In genomic region chr1:210293191-210293607, GRCh38 we compare ENCODE assay signal across 7 cellular contexts. TPM values are rescaled to one million over a fixed set of nuclear protein-coding genes. Genes with fewer than 3 reads are reported as not detected.
DNase-seq lines count a peak whose midpoint lies in the region; ATAC-seq lines count a peak whose summit lies in the region.

No MANE protein-coding gene starts in this region.

- no peaks in the 10 kb centered on the region for H3K9me3 ChIP-seq in esophagus (ENCODE audit: control insufficient read depth in 2 of 2, insufficient read depth in 1 of 2, low read depth in 1 of 2, low read length in 1 of 2)
- H3K9me3 ChIP-seq in aorta (ENCODE audit: control insufficient read depth, low read length), result no peaks in the 10 kb centered on the region

- H3K4me3 ChIP-seq in esophagus (ENCODE audit: low read depth in 1 of 2, low read length in 2 of 2), result peak overlapping the region in 1 of 2 donors; percentile 27
- peak overlapping the region in 1 of 2 donors; percentile 61 for H3K4me3 ChIP-seq in aorta (ENCODE audit: low read length in 2 of 2)

- DNase-seq in M059J (ENCODE audit: low read depth) (peak; percentile 74), myocyte (ENCODE audit: low read depth) (peak; percentile 54), aorta (peak; percentile 90), UCSD-AML1 (lab: John Stamatoyannopoulos, UW; ENCODE audit: unreplicated experiment) (no peak)

- ATAC-seq in aorta (ENCODE audit: low FRiP score), result peak; percentile 76
- ATAC-seq in GM21447 (IDR thresholded peaks at IDR 0.05; ENCODE audit: unreplicated experiment), result no peak
- no peak for ATAC-seq in HG03571 (IDR thresholded peaks at IDR 0.05; ENCODE audit: unreplicated experiment)

- H3K27ac ChIP-seq in esophagus (ENCODE audit: low read depth in 2 of 2, low read length in 1 of 2), result peak overlapping the region; percentile 16 to 43
- peak overlapping the region; percentile 88 to 99 for H3K27ac ChIP-seq in aorta (ENCODE audit: low read depth in 1 of 2, low read length in 2 of 2)

- H3K27me3 ChIP-seq in esophagus (ENCODE audit: control insufficient read depth in 1 of 2, insufficient read depth in 2 of 2, low read length in 2 of 2) (no peaks in the 10 kb centered on the region), aorta (ENCODE audit: control insufficient read depth in 1 of 2, insufficient read depth in 2 of 2, low read length in 1 of 2) (no peaks in the 10 kb centered on the region)

- 21 to 39% methylated on average over 7 of the region's 7 CpGs for WGBS in esophagus, 2 donors
- 4 to 5% methylated on average over 7 of the region's 7 CpGs for WGBS in aorta, 2 donors

- H3K36me3 ChIP-seq in esophagus (ENCODE audit: control insufficient read depth in 2 of 2, insufficient read depth in 2 of 2, low read length in 1 of 2) (no peaks in the 10 kb centered on the region), aorta (ENCODE audit: control insufficient read depth in 1 of 2, insufficient read depth in 2 of 2, low read length in 1 of 2) (no peaks in the 10 kb centered on the region)

- peaks cover 5 to 11% of the 10 kb centered on the region in 2 donors for H3K4me1 ChIP-seq in esophagus (ENCODE audit: control insufficient read depth in 2 of 2, insufficient read depth in 2 of 2, low read length in 1 of 2)
- peaks cover 0 to 9% of the 10 kb centered on the region in 2 donors for H3K4me1 ChIP-seq in aorta (ENCODE audit: control insufficient read depth in 1 of 2, insufficient read depth in 2 of 2, low read length in 2 of 2)

- intact Hi-C loops in aorta (cut with DNase I), result loop anchor here (1.0 to 5.0 kb wide), 4 partner anchors 30 to 61 kb away; partner anchors contain the start of gene SERTAD4 (in 1 of the 2)

RNA-seq across cellular contexts. Expression of gene HHAT, which starts 35.5 kb away (rescaled TPM):
- 4.2 and 5.2 TPM in 2 replicates for total RNA-seq in M059J (2014; rRNA removed; shearing (Covaris generic))
- 1 to 10 TPM; 1.6 to 1.8 TPM for polyA plus RNA-seq in esophagus
- total RNA-seq in myocyte, result 24.8 and 36.5 TPM in 2 replicates
- 37.1 TPM for polyA plus RNA-seq in myocyte (2012)
- total RNA-seq in aorta, result 1 to 10 TPM; 3.1 to 3.9 TPM
- 1 to 10 TPM; 1.9 to 2.0 TPM for polyA plus RNA-seq in aorta
